In the genomic region with DNA sequence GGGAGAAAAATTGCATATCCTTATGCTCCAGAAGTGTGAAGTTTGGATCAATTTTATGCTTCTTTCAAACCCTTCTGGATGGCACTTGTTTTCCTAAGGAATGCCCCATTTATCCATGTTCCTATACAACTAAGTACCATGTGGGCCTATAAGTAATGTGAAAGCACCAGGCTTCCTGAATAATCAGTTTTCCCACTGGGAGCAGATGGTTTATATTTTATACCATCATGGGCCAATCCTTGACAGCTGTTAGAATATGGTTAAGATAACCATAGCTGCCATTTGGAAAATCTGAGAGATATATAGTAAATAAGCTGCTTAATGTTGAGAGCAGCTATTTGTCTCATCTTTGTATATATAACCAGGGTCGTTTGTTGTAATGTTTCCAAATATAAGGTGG, we compare ENCODE assay signal across 18 cellular contexts.
"Had no signal": no experiment of that assay in that cellular context is flagged by ENCODE, and none has a peak within 500 bp of the region (broad histone marks: within the 10 kb centered on the region; RNA-seq: fewer than 3 reads in every experiment).

No MANE protein-coding gene starts in this region.

- DNase-seq: Kasumi-1, MM.1S, NCI-H1092 treated with DMSO at 0.1 percent for 48 hours, NCI-H1436, NCI-H1930, NCI-H2081, NCI-H2171, NCI-H226, NCI-H446, NCI-H510A, NCI-H526 treated with DMSO at 0.1 percent for 48 hours, Right ventricle myocardium superior, RPMI8226, SIG-M5 had no signal

- H3K27ac Mint-ChIP-seq: IgD-negative memory B cell had no signal

- H3K36me3 Mint-ChIP-seq: IgD-negative memory B cell had no signal

- H3K4me3 Mint-ChIP-seq: IgD-negative memory B cell had no signal

- H3K4me1 Mint-ChIP-seq: IgD-negative memory B cell had no signal

- FAIRE-seq: HTR-8/SVneo, K562, RCC 7860 had no signal
